Comparison of ENCODE assay signal across 8 cellular contexts in genomic region chr6:109073344-109074235, GRCh38. TPM values are rescaled to one million over a fixed set of nuclear protein-coding genes. Genes with fewer than 3 reads are reported as not detected.
DNase-seq lines count a peak whose midpoint lies in the region; ATAC-seq and TF ChIP-seq lines count a peak whose summit lies in the region.

No MANE protein-coding gene starts in this region.

- H3K36me3 ChIP-seq in HEK293 (ENCODE audit: control insufficient read depth in 2 of 2, insufficient read depth in 1 of 2, low read length in 2 of 2) = no peaks in the 10 kb centered on the region

- TF ChIP-seq CTCF in HEK293 (tag by site-specific recombination; IDR thresholded peaks at IDR 0.05) = peak; percentile 37; the same call in 1 of the 2 replicates
- peak; percentile 78 for TF ChIP-seq CTCF in osteocyte (IDR thresholded peaks at IDR 0.05)

- peaks cover 12% of the 10 kb centered on the region for H3K4me1 Mint-ChIP-seq in osteocyte (ENCODE audit: unreplicated experiment)

- ATAC-seq in HG02938 (IDR thresholded peaks at IDR 0.05; ENCODE audit: unreplicated experiment) = no peak
- no peak for ATAC-seq in HG03095 (IDR thresholded peaks at IDR 0.05; ENCODE audit: unreplicated experiment)

- no peak overlapping the region for H3K4me3 ChIP-seq in HEK293 (ENCODE audit: low read depth, low read length)

- H3K9me3 Mint-ChIP-seq in osteocyte (ENCODE audit: unreplicated experiment) = no peaks in the 10 kb centered on the region

- no peaks in the 10 kb centered on the region for H3K36me3 Mint-ChIP-seq in osteocyte (ENCODE audit: unreplicated experiment)

- no peaks in the 10 kb centered on the region for H3K27me3 Mint-ChIP-seq in osteocyte (ENCODE audit: unreplicated experiment)

- CTCF ChIA-PET in HEK293 (lab: Yijun Ruan, JAX) = interaction anchor here (0.6 to 6.7 kb wide), 67 partner anchors 8 to 1082 kb away, joined by 3 to 156 read pairs (median 4); partner anchors contain the start of gene SESN1

- H3K27ac ChIP-seq in HEK293 (ENCODE audit: extremely low read depth, low read depth, low read length) = no peak overlapping the region

- H3K4me3 Mint-ChIP-seq in osteocyte (ENCODE audit: unreplicated experiment) = no peak overlapping the region

- no peak overlapping the region for H3K27ac Mint-ChIP-seq in osteocyte (ENCODE audit: unreplicated experiment)

- POLR2A ChIA-PET in HEK293 (lab: Yijun Ruan, JAX) = interaction anchor here (0.6 to 1.5 kb wide), 2 partner anchors 21 to 102 kb away, joined by 3 to 6 read pairs; partner anchors contain the start of genes CEP57L1 and SESN1

- H3K9me3 ChIP-seq in HEK293 (ENCODE audit: control insufficient read depth, insufficient read depth, low read depth, low read length) = no peaks in the 10 kb centered on the region

- DNase-seq in COLO668 (lab: John Stamatoyannopoulos, UW; ENCODE audit: unreplicated experiment) (peak; percentile 27), NCI-H774 (lab: John Stamatoyannopoulos, UW) (peak; percentile 87), activated T-cell treated with anti-CD3 and anti-CD28 coated beads for 4 hours (peak; percentile 56), fibroblast of the conjunctiva (ENCODE audit: low read depth) (peak; percentile 61), osteocyte (ENCODE audit: extremely low spot score, unreplicated experiment) (no peak)

- peaks cover 31% of the 10 kb centered on the region for H3K4me1 ChIP-seq in HEK293 (ENCODE audit: control insufficient read depth, insufficient read depth, low read length)

TF ChIP-seq in HEK293, 187 proteins besides CTCF, POLR2A, EP300 and RAD21:
- peak; percentile 4; the same call in 1 of the 2 replicates for TF ChIP-seq PRDM6 (tag by site-specific recombination; IDR thresholded peaks at IDR 0.05)
- no peak for TF ChIP-seq YY2 (tag by site-specific recombination; IDR thresholded peaks at IDR 0.05)
- peak; percentile 53; the same call in 1 of the 2 replicates for TF ChIP-seq ZNF2 (tag by site-specific recombination; IDR thresholded peaks at IDR 0.05)
- peak; percentile 34 for TF ChIP-seq PRDM10 (tag by site-specific recombination; IDR thresholded peaks at IDR 0.05)
- TF ChIP-seq ZNF654 (tag by site-specific recombination; IDR thresholded peaks at IDR 0.05; ENCODE audit: low read depth) = peak; percentile 92
- TF ChIP-seq ZBTB8A (tag by site-specific recombination; IDR thresholded peaks at IDR 0.05) = 0 out of 2 replicates have a peak, but pooled peaks have one; percentile 14
- peak; percentile 10 for TF ChIP-seq ZNF692 (tag by site-specific recombination; IDR thresholded peaks at IDR 0.05)
- TF ChIP-seq REPIN1 (tag by site-specific recombination; IDR thresholded peaks at IDR 0.05; ENCODE audit: low read depth) = no peak
- peak; percentile 63 for TF ChIP-seq ZNF660 (tag by site-specific recombination; IDR thresholded peaks at IDR 0.05)
- no peak for TF ChIP-seq PATZ1 (tag by site-specific recombination; IDR thresholded peaks at IDR 0.05)
- TF ChIP-seq ZNF211 (tag by site-specific recombination; IDR thresholded peaks at IDR 0.05; ENCODE audit: low read depth) = no peak
- TF ChIP-seq ZNF366 (tag by site-specific recombination; conservative IDR thresholded peaks at IDR 0.05) = no peak

RNA-seq across cellular contexts. Expression of gene SESN1, which starts 21.1 kb away (rescaled TPM):
- 9.4 and 13.2 TPM in 2 replicates for total RNA-seq in osteocyte

RNA-seq across cellular contexts. Expression of gene CEP57L1, which starts 21.7 kb away (rescaled TPM):
- total RNA-seq in osteocyte = 11.0 and 13.2 TPM in 2 replicates
